ENCODE assay signal across 20 cellular contexts in the genomic region with DNA sequence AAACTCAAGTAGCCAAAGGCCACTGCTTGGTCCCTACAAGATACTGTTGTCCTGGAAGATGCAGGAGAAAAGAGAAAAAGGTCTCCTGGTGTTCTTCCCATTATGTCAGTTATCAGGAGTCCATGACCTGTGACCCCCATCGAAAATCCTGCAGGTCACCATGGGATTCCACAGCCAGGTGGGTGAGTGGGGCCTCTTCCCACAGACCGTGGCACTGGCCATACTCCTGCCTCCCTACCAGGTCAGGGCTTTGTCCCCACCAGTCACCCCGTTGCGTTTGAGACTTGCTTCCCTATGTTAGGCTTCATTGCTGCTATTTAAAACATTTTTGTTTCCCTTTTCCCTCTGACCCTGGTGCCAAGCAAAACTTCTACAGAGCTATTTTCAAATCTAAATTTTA.
DNase-seq lines count a peak whose midpoint lies in the region; ATAC-seq, FAIRE-seq and TF ChIP-seq lines count a peak whose summit lies in the region.
"Had no signal": no experiment of that assay in that cellular context is flagged by ENCODE, and none has a peak within 500 bp of the region (broad histone marks: within the 10 kb centered on the region; RNA-seq: fewer than 3 reads in every experiment).

No MANE protein-coding gene starts in this region.

- peaks cover 9% of the 10 kb centered on the region; the same call in 1 of the 2 replicates for H4K20me1 ChIP-seq in HepG2 (ENCODE audit: insufficient read depth, low read length)

- WGBS in HepG2 (ENCODE audit: low lambda C conversion rate), result 48% methylated on average over 4 of the region's 4 CpGs
- 65% methylated on average over 4 of the region's 4 CpGs for WGBS in right lobe of liver (ENCODE audit: insufficient coverage, low coverage, low lambda C conversion rate, missing lambda C conversion rate)

- intact Hi-C loops in HepG2 (cut with micrococcal nuclease; ENCODE audit: unreplicated experiment) (no loop called here), right lobe of liver (cut with DNase I) (no loop called here)

- peaks cover 3% of the 10 kb centered on the region for H3K27me3 Mint-ChIP-seq in nephron progenitor cell (ENCODE audit: low read depth, poor library complexity)

- POLR2A ChIA-PET in HepG2 (lab: Yijun Ruan, JAX), result interaction anchor here (1.0 kb wide), 1 partner anchor 119 kb away, joined by 3 read pairs; the partner anchor contains the start of gene ATP5F1E

- no peak overlapping the region for H3K4me3 ChIP-seq in HepG2 (replicated peaks in 1 of 3; ENCODE audit: insufficient read depth in 1 of 3, low read depth in 2 of 3, low read length in 3 of 3)
- H3K4me3 ChIP-seq in right lobe of liver, result no peak overlapping the region
- no peak overlapping the region for H3K4me3 ChIP-seq in RWPE2 (ENCODE audit: severe bottlenecking)
- H3K4me3 ChIP-seq: GM23338 had no signal

- ATAC-seq in HepG2, result peak; percentile 54
- ATAC-seq in right lobe of liver, result no peak
- ATAC-seq in RWPE2 (ENCODE audit: low read depth), result peak; percentile 17; the same call in 1 of the 3 replicates
- no peak for ATAC-seq in GM21723 (IDR thresholded peaks at IDR 0.05; ENCODE audit: unreplicated experiment)
- ATAC-seq: GM23338 had no signal

- DNase-seq in HepG2 (ENCODE audit: low spot score) (no peak), right lobe of liver (no peak), RWPE2 (ENCODE audit: low spot score) (no peak), nephron progenitor cell (no peak), cerebellar cortex (ENCODE audit: low spot score) (no peak)
- DNase-seq in stimulated activated CD4-positive, alpha-beta T cell treated with anti-CD3 and anti-CD28 coated beads, Interleukin-4, amount 100 ng/mL, for 1 hour, result no peak
- DNase-seq: ACHN; BE2C; C1 segment of cervical spinal cord; Caco-2; CD4-positive, CD25-positive, alpha-beta regulatory T cell; GDM1; HCEC 1CT had no signal

- no peak for TF ChIP-seq RAD21 in HepG2 (CRISPR knock-in tag; IDR thresholded peaks at IDR 0.05)

- in situ Hi-C loops in HepG2 (cut with HindIII; ENCODE audit: extremely low pct_ligation_motif_present, low pct_unique_long_range_greater_than_20kb), result no loop called here

- H3K36me3 Mint-ChIP-seq in nephron progenitor cell (ENCODE audit: low read depth), result peaks cover 48% of the 10 kb centered on the region

- H3K36me3 ChIP-seq in HepG2 (replicated peaks in 1 of 2; ENCODE audit: control insufficient read depth in 1 of 2, insufficient read depth in 2 of 2, low read length in 2 of 2) (peaks cover 24 to 33% of the 10 kb centered on the region in 2 experiments), right lobe of liver (peaks cover 0 to 38% (median 26%) of the 10 kb centered on the region in 4 donors), RWPE2 (ENCODE audit: low read depth) (peaks cover 37% of the 10 kb centered on the region)

- H3K4me1 Mint-ChIP-seq in nephron progenitor cell, result peaks cover 10% of the 10 kb centered on the region
- H3K4me1 Mint-ChIP-seq: GM23338 had no signal

- H3K4me1 ChIP-seq in HepG2 (ENCODE audit: insufficient read depth, low read length) (no peaks in the 10 kb centered on the region), right lobe of liver (peaks cover 0 to 8% (median 0%) of the 10 kb centered on the region in 4 donors), RWPE2 (ENCODE audit: insufficient read depth, poor library complexity, severe bottlenecking) (peaks cover 2% of the 10 kb centered on the region)
- H3K4me1 ChIP-seq: Caco-2 had no signal

- H3K27me3 ChIP-seq in HepG2 (ENCODE audit: control insufficient read depth in 1 of 2, insufficient read depth in 2 of 2, low read length in 2 of 2) (no peaks in the 10 kb centered on the region), right lobe of liver (no peaks in the 10 kb centered on the region), RWPE2 (ENCODE audit: insufficient read depth, poor library complexity, severe bottlenecking) (no peaks in the 10 kb centered on the region)
- H3K27me3 ChIP-seq: BE2C had no signal

- H2AFZ ChIP-seq in HepG2 (ENCODE audit: low read length), result no peak overlapping the region
- H2AFZ ChIP-seq: GM23338 had no signal

- H3K9me3 ChIP-seq in HepG2 (ENCODE audit: low read length) (no peaks in the 10 kb centered on the region), right lobe of liver (no peaks in the 10 kb centered on the region), RWPE2 (ENCODE audit: severe bottlenecking) (no peaks in the 10 kb centered on the region)
- H3K9me3 ChIP-seq: BE2C, Caco-2 had no signal

- H3K4me3 Mint-ChIP-seq in nephron progenitor cell, result no peak overlapping the region
- H3K4me3 Mint-ChIP-seq: CD4-positive, CD25-positive, alpha-beta regulatory T cell; GM23338 had no signal

- no peak for FAIRE-seq in HepG2 (lab: Jason Lieb, UNC)
- FAIRE-seq: A204.1, D721Med, GM12892, GM18507, H54 had no signal

- no peak overlapping the region for H3K4me2 ChIP-seq in HepG2 (ENCODE audit: low read depth, low read length)
- H3K4me2 ChIP-seq: GM23338 had no signal

- no peak for TF ChIP-seq EP300 in HepG2 (IDR thresholded peaks at IDR 0.05; ENCODE audit: low read depth in 2 of 2, low read length in 2 of 2)
- no peak for TF ChIP-seq EP300 in HepG2 (CRISPR knock-in tag; IDR thresholded peaks at IDR 0.05; ENCODE audit: borderline replicate concordance)

- peak overlapping the region; percentile 61 for H3K27ac Mint-ChIP-seq in nephron progenitor cell
- H3K27ac Mint-ChIP-seq: CD4-positive, CD25-positive, alpha-beta regulatory T cell; GM23338 had no signal

- CTCF ChIA-PET in HepG2 (lab: Yijun Ruan, JAX; ENCODE audit: low intra/inter-chr PET ratio, low total read pairs), result no interaction called here

- BruUV-seq in HepG2 (replicated peaks; lab: Mats Ljungman, UMichigan), result no TSS peak

- TF ChIP-seq CTCF in HepG2 (CRISPR knock-in tag; IDR thresholded peaks at IDR 0.05), result no peak
- TF ChIP-seq CTCF in right lobe of liver (IDR thresholded peaks at IDR 0.05), result no peak
- TF ChIP-seq CTCF in RWPE2 (IDR thresholded peaks at IDR 0.05; ENCODE audit: poor library complexity, severe bottlenecking), result no peak
- no peak for TF ChIP-seq CTCF in nephron progenitor cell (IDR thresholded peaks at IDR 0.05)

- no peak for TF ChIP-seq POLR2A in HepG2 (IDR thresholded peaks at IDR 0.05; ENCODE audit: insufficient read depth in 1 of 2, low read depth in 2 of 2, low read length in 2 of 2)
- no peak for TF ChIP-seq POLR2A in right lobe of liver (IDR thresholded peaks at IDR 0.05)

- no peak overlapping the region for H3K9ac ChIP-seq in HepG2 (ENCODE audit: insufficient read depth, low read depth, low read length)

- H3K79me2 ChIP-seq in HepG2 (ENCODE audit: insufficient read depth, low read length), result no peaks in the 10 kb centered on the region

- H3K9me3 Mint-ChIP-seq in nephron progenitor cell, result no peaks in the 10 kb centered on the region
- H3K9me3 Mint-ChIP-seq: CD4-positive, CD25-positive, alpha-beta regulatory T cell; GM23338 had no signal

- H3K27ac ChIP-seq in HepG2 (ENCODE audit: extremely low read length, insufficient read depth, low read length), result no peak overlapping the region
- no peak overlapping the region for H3K27ac ChIP-seq in right lobe of liver
- H3K27ac ChIP-seq in RWPE2 (ENCODE audit: poor library complexity, severe bottlenecking), result no peak overlapping the region

TF ChIP-seq in HepG2, 621 proteins besides CTCF, POLR2A, EP300 and RAD21:
- no peak for TF ChIP-seq ISL2 (CRISPR knock-in tag; IDR thresholded peaks at IDR 0.05)
- TF ChIP-seq NONO (IDR thresholded peaks at IDR 0.05), result no peak
- no peak for TF ChIP-seq NONO (CRISPR knock-in tag; conservative IDR thresholded peaks at IDR 0.05)
- TF ChIP-seq, protein P1, sequence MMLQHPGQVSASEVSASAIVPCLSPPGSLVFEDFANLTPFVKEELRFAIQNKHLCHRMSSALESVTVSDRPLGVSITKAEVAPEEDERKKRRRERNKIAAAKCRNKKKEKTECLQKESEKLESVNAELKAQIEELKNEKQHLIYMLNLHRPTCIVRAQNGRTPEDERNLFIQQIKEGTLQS (CRISPR knock-in tag; IDR thresholded peaks at IDR 0.05), result no peak
- TF ChIP-seq POGZ (CRISPR knock-in tag; IDR thresholded peaks at IDR 0.05), result no peak
- TF ChIP-seq ZNF207 (IDR thresholded peaks at IDR 0.05; ENCODE audit: borderline replicate concordance), result no peak
- TF ChIP-seq FOXK2 (IDR thresholded peaks at IDR 0.05), result no peak

Comparison
In these comparisons a context has a peak if more than half of its experiments do, and no peak if none do; other contexts are left out.
1. ATAC-seq: peak in HepG2 (single experiment) and RWPE2 (single experiment); none in right lobe of liver (0 of 4) and GM21723 (single experiment).